ENCODE assay signal across 1 cellular context in the genomic region with DNA sequence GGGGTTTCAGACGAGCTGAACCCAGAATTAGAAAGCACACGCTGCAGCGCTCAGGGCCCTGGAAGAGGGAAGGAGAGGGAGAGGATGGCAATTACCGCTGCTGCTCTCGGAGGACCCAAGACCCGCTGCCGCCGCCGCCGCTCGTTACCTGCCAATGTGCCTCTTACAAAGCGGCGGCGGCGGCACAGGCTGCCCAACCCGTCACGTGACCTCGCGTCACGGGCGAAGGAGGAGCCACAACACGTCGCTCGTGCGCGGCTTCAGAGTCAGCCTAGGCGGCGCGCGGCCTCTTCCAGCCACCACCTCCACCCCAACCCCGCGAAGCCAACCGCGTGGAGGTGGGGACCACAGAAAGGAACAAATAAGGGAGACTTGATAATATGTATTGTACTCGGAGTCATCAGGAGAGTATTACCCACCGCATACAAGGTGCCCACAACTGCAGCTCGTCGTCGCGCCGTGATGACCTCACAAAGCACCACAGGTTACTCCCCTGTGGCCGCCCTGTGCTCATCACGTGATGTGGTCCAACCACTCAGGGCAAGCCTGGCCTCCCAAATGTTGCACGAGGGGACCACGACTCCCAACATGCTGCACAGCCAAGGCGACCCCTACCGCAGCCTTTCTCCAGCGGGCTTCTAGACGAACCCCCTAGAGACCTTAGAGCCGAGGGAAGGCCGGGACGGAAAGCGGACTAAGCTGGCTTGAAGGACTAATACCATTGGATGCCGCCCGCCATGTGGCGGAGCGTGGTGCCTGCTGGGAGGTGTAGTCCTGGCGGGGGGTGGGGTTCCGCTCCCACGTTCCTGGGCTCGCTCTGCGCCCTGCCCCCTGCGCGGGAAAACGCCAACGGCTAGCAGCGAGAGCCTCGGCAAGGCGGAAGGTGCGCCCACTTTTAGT.
A peak's percentile ranks its signal among the peaks of the same experiment; 100 is the strongest.
TF ChIP-seq lines count a peak whose summit lies in the region.

A gene with protein sequence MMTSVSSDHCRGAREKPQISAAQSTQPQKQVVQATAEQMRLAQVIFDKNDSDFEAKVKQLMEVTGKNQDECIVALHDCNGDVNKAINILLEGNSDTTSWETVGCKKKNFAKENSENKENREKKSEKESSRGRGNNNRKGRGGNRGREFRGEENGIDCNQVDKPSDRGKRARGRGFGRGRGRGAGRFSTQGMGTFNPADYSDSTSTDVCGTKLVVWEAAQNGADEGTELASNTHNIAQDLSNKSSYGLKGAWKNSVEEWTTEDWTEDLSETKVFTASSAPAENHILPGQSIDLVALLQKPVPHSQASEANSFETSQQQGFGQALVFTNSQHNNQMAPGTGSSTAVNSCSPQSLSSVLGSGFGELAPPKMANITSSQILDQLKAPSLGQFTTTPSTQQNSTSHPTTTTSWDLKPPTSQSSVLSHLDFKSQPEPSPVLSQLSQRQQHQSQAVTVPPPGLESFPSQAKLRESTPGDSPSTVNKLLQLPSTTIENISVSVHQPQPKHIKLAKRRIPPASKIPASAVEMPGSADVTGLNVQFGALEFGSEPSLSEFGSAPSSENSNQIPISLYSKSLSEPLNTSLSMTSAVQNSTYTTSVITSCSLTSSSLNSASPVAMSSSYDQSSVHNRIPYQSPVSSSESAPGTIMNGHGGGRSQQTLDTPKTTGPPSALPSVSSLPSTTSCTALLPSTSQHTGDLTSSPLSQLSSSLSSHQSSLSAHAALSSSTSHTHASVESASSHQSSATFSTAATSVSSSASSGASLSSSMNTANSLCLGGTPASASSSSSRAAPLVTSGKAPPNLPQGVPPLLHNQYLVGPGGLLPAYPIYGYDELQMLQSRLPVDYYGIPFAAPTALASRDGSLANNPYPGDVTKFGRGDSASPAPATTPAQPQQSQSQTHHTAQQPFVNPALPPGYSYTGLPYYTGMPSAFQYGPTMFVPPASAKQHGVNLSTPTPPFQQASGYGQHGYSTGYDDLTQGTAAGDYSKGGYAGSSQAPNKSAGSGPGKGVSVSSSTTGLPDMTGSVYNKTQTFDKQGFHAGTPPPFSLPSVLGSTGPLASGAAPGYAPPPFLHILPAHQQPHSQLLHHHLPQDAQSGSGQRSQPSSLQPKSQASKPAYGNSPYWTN (minus strand): TSS at position 158 of the 900 bp plus-strand sequence. CDS start 31,739 bp downstream, outside the sequence.

TF ChIP-seq in SK-N-SH, 30 proteins besides CTCF, POLR2A, EP300 and RAD21 (continued from another document):
- TF ChIP-seq, protein P1, sequence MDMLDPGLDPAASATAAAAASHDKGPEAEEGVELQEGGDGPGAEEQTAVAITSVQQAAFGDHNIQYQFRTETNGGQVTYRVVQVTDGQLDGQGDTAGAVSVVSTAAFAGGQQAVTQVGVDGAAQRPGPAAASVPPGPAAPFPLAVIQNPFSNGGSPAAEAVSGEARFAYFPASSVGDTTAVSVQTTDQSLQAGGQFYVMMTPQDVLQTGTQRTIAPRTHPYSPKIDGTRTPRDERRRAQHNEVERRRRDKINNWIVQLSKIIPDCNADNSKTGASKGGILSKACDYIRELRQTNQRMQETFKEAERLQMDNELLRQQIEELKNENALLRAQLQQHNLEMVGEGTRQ (IDR thresholded peaks at IDR 0.05; ENCODE audit: borderline replicate concordance, low read depth, low read length) = peak; percentile 71
- peak; percentile 83 for TF ChIP-seq MXI1 (IDR thresholded peaks at IDR 0.05; ENCODE audit: low read depth, low read length)
- TF ChIP-seq, protein P2, sequence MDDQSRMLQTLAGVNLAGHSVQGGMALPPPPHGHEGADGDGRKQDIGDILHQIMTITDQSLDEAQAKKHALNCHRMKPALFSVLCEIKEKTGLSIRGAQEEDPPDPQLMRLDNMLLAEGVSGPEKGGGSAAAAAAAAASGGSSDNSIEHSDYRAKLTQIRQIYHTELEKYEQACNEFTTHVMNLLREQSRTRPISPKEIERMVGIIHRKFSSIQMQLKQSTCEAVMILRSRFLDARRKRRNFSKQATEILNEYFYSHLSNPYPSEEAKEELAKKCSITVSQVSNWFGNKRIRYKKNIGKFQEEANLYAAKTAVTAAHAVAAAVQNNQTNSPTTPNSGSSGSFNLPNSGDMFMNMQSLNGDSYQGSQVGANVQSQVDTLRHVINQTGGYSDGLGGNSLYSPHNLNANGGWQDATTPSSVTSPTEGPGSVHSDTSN (IDR thresholded peaks at IDR 0.05) = no peak
- peak; percentile 98 for TF ChIP-seq TAF1 (IDR thresholded peaks at IDR 0.05; ENCODE audit: borderline replicate concordance, low read depth, low read length)
- no peak for TF ChIP-seq TCF12 (IDR thresholded peaks at IDR 0.05)
- no peak for TF ChIP-seq GATA2 (CRISPR knock-in tag; IDR thresholded peaks at IDR 0.05)
- peak; percentile 83 for TF ChIP-seq YY1 (IDR thresholded peaks at IDR 0.05; ENCODE audit: low read depth)
- TF ChIP-seq GABPA (IDR thresholded peaks at IDR 0.05; ENCODE audit: low read depth) = no peak; the same call in 1 of the 2 replicates
- TF ChIP-seq CHD2 (IDR thresholded peaks at IDR 0.05; ENCODE audit: low read length, partially characterized antibody) = peak; percentile 94
- TF ChIP-seq, protein P3, sequence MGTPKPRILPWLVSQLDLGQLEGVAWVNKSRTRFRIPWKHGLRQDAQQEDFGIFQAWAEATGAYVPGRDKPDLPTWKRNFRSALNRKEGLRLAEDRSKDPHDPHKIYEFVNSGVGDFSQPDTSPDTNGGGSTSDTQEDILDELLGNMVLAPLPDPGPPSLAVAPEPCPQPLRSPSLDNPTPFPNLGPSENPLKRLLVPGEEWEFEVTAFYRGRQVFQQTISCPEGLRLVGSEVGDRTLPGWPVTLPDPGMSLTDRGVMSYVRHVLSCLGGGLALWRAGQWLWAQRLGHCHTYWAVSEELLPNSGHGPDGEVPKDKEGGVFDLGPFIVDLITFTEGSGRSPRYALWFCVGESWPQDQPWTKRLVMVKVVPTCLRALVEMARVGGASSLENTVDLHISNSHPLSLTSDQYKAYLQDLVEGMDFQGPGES (IDR thresholded peaks at IDR 0.05; ENCODE audit: low read depth, low read length) = no peak
- no peak for TF ChIP-seq EZH2phosphoT487 (IDR thresholded peaks at IDR 0.05; ENCODE audit: borderline replicate concordance, low read depth)
- no peak for TF ChIP-seq MEF2A (IDR thresholded peaks at IDR 0.05; ENCODE audit: borderline replicate concordance, low read depth)
- TF ChIP-seq SIN3A (IDR thresholded peaks at IDR 0.05; ENCODE audit: borderline replicate concordance, low read depth, low read length) = peak; percentile 24; the same call in 1 of the 2 replicates
- TF ChIP-seq, protein P4, sequence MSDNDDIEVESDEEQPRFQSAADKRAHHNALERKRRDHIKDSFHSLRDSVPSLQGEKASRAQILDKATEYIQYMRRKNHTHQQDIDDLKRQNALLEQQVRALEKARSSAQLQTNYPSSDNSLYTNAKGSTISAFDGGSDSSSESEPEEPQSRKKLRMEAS (IDR thresholded peaks at IDR 0.05; ENCODE audit: low read depth) = peak; percentile 97
- TF ChIP-seq, protein P5, sequence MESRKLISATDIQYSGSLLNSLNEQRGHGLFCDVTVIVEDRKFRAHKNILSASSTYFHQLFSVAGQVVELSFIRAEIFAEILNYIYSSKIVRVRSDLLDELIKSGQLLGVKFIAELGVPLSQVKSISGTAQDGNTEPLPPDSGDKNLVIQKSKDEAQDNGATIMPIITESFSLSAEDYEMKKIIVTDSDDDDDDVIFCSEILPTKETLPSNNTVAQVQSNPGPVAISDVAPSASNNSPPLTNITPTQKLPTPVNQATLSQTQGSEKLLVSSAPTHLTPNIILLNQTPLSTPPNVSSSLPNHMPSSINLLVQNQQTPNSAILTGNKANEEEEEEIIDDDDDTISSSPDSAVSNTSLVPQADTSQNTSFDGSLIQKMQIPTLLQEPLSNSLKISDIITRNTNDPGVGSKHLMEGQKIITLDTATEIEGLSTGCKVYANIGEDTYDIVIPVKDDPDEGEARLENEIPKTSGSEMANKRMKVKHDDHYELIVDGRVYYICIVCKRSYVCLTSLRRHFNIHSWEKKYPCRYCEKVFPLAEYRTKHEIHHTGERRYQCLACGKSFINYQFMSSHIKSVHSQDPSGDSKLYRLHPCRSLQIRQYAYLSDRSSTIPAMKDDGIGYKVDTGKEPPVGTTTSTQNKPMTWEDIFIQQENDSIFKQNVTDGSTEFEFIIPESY (IDR thresholded peaks at IDR 0.05; ENCODE audit: borderline replicate concordance, low read depth) = no peak
- TF ChIP-seq, protein P6, sequence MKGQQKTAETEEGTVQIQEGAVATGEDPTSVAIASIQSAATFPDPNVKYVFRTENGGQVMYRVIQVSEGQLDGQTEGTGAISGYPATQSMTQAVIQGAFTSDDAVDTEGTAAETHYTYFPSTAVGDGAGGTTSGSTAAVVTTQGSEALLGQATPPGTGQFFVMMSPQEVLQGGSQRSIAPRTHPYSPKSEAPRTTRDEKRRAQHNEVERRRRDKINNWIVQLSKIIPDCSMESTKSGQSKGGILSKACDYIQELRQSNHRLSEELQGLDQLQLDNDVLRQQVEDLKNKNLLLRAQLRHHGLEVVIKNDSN (IDR thresholded peaks at IDR 0.05; ENCODE audit: borderline replicate concordance, low read depth) = peak; percentile 93
- no peak for TF ChIP-seq RXRA (IDR thresholded peaks at IDR 0.05; ENCODE audit: borderline replicate concordance, low read depth)
- TF ChIP-seq, protein P7, sequence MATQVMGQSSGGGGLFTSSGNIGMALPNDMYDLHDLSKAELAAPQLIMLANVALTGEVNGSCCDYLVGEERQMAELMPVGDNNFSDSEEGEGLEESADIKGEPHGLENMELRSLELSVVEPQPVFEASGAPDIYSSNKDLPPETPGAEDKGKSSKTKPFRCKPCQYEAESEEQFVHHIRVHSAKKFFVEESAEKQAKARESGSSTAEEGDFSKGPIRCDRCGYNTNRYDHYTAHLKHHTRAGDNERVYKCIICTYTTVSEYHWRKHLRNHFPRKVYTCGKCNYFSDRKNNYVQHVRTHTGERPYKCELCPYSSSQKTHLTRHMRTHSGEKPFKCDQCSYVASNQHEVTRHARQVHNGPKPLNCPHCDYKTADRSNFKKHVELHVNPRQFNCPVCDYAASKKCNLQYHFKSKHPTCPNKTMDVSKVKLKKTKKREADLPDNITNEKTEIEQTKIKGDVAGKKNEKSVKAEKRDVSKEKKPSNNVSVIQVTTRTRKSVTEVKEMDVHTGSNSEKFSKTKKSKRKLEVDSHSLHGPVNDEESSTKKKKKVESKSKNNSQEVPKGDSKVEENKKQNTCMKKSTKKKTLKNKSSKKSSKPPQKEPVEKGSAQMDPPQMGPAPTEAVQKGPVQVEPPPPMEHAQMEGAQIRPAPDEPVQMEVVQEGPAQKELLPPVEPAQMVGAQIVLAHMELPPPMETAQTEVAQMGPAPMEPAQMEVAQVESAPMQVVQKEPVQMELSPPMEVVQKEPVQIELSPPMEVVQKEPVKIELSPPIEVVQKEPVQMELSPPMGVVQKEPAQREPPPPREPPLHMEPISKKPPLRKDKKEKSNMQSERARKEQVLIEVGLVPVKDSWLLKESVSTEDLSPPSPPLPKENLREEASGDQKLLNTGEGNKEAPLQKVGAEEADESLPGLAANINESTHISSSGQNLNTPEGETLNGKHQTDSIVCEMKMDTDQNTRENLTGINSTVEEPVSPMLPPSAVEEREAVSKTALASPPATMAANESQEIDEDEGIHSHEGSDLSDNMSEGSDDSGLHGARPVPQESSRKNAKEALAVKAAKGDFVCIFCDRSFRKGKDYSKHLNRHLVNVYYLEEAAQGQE (IDR thresholded peaks at IDR 0.05; ENCODE audit: low read depth, low read length) = no peak; the same call in 1 of the 2 replicates
- TF ChIP-seq FOXJ3 (CRISPR knock-in tag; IDR thresholded peaks at IDR 0.05) = no peak
- peak; percentile 43; the same call in 1 of the 2 replicates for TF ChIP-seq ELF1 (IDR thresholded peaks at IDR 0.05)
- TF ChIP-seq FOXM1 (IDR thresholded peaks at IDR 0.05; ENCODE audit: low read depth) = no peak
